ENCODE assay signal across 8 cellular contexts in the genomic region with DNA sequence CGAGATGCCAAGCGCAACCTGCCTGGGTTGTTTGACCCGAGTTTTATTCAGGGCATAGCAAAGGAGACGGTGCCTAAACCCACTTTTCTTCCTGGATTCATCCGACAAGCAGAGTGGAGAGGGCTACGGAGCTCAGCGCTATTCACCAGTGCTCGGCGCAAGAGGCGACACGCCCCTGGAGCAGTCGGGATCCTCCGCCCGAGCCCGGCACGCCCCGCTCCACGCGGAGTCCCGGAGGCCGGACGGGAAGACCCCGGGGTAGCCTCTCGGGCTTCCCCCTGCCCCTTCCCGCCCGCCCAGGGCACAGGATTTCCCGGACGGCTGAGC. TPM values are rescaled to one million over a fixed set of nuclear protein-coding genes. Genes with fewer than 3 reads are reported as not detected.
DNase-seq lines count a peak whose midpoint lies in the region; ATAC-seq lines count a peak whose summit lies in the region.

No MANE protein-coding gene starts in this region.

- peak overlapping the region; percentile 84 to 95 (median 90) for H3K27ac Mint-ChIP-seq in CD8-positive, alpha-beta memory T cell

- H3K27me3 ChIP-seq in CD8-positive, alpha-beta memory T cell (ENCODE audit: insufficient read depth, low read length, poor library complexity, severe bottlenecking), result no peaks in the 10 kb centered on the region

- POLR2A ChIA-PET in CD8-positive, alpha-beta memory T cell (lab: Charles Lee), result interaction anchor here (0.5 to 4.6 kb wide), 17 partner anchors 8 to 160 kb away, joined by 3 to 31 read pairs (median 5); no protein-coding TSS in a partner anchor

- DNase-seq in CD8-positive, alpha-beta memory T cell, result peak in 2 of 5 donors; percentile 38 to 42
- DNase-seq in T-helper 1 cell, result peak in 4 of 5 donors; percentile 24 to 51 (median 39)
- DNase-seq in left kidney (ENCODE audit: low read depth, low spot score), result peak; percentile 81
- DNase-seq in stimulated activated CD4-positive, alpha-beta T cell treated with anti-CD3 and anti-CD28 coated beads, Interleukin-2, amount 100 ng/mL, for 48 hours, result peak; percentile 41 to 48
- DNase-seq in NCI-H1105 treated with DMSO at 0.1 percent for 48 hours (lab: John Stamatoyannopoulos, UW), result no peak

- CTCF ChIA-PET in CD8-positive, alpha-beta memory T cell (lab: Charles Lee), result interaction anchor here (1.3 to 4.1 kb wide), 9 partner anchors 10 to 164 kb away, joined by 4 to 20 read pairs (median 8); no protein-coding TSS in a partner anchor

- H3K4me1 ChIP-seq in CD8-positive, alpha-beta memory T cell (ENCODE audit: insufficient read depth, low read length), result peaks cover 49% of the 10 kb centered on the region

- H3K27ac ChIP-seq in CD8-positive, alpha-beta memory T cell (ENCODE audit: low read depth, low read length), result peak overlapping the region; percentile 58
- peak overlapping the region; percentile 87 for H3K27ac ChIP-seq in cingulate gyrus (ENCODE audit: low read depth, low read length)

- H3K9me3 ChIP-seq in CD8-positive, alpha-beta memory T cell (ENCODE audit: low read length), result no peaks in the 10 kb centered on the region

- ATAC-seq in GM19455 (IDR thresholded peaks at IDR 0.05; ENCODE audit: unreplicated experiment) (peak; percentile 49), HG03558 (IDR thresholded peaks at IDR 0.05; ENCODE audit: extremely low read depth, unreplicated experiment) (peak; percentile 16)

- H3K9me3 Mint-ChIP-seq in CD8-positive, alpha-beta memory T cell, result peaks cover 0 to 1% (median 0%) of the 10 kb centered on the region in 5 donors

- peak overlapping the region; percentile 85 to 99 (median 94) for H3K4me3 Mint-ChIP-seq in CD8-positive, alpha-beta memory T cell

- peak overlapping the region; percentile 79 for H3K4me3 ChIP-seq in CD8-positive, alpha-beta memory T cell (ENCODE audit: low read length)

- H3K4me1 Mint-ChIP-seq in CD8-positive, alpha-beta memory T cell, result peaks cover 51 to 61% (median 61%) of the 10 kb centered on the region in 3 donors

- H3K36me3 ChIP-seq in CD8-positive, alpha-beta memory T cell (ENCODE audit: insufficient read depth, low read length), result no peaks in the 10 kb centered on the region

- peaks cover 0 to 33% (median 6%) of the 10 kb centered on the region in 3 donors for H3K36me3 Mint-ChIP-seq in CD8-positive, alpha-beta memory T cell

- H3K27me3 Mint-ChIP-seq in CD8-positive, alpha-beta memory T cell, result peaks cover 0 to 1% of the 10 kb centered on the region in 2 donors

RNA-seq across cellular contexts. Expression of a gene that starts 0.5 kb away (rescaled TPM):
- total RNA-seq in CD8-positive, alpha-beta memory T cell, result 10 to 100 TPM; 32.9 to 33.3 TPM
- polyA plus RNA-seq in CD8-positive, alpha-beta memory T cell, result 13.7 TPM
